Comparison of ENCODE assay signal across 8 cellular contexts in genomic region chr20:1844723-1845523, GRCh38. TPM values are rescaled to one million over a fixed set of nuclear protein-coding genes. Genes with fewer than 3 reads are reported as not detected.
A peak's percentile ranks its signal among the peaks of the same experiment; 100 is the strongest.
DNase-seq lines count a peak whose midpoint lies in the region; ATAC-seq and TF ChIP-seq lines count a peak whose summit lies in the region.

No MANE protein-coding gene starts in this region.

- intact Hi-C loops in activated T-helper 2 cell treated with anti-CD3 and anti-CD28 coated beads, Interferon-gamma antibody, Interleukin-2, Interleukin-4, amounts not matched to agents 10 μg/mL and 5 μg/mL and 100 μg/mL, durations not matched to agents 14 hours and 24 hours and 36 hours (cut with micrococcal nuclease), result no loop called here

- POLR2A ChIA-PET in activated naive CD8-positive, alpha-beta T cell treated with anti-CD3 and anti-CD28 coated beads, Interleukin-2, amount 10 ng/mL, durations not matched to agents 7 days and 5 days (lab: Charles Lee), result no interaction called here

- no peaks in the 10 kb centered on the region for H3K36me3 Mint-ChIP-seq in activated naive CD8-positive, alpha-beta T cell treated with anti-CD3 and anti-CD28 coated beads, Interleukin-2, amount 10 ng/mL, durations not matched to agents 7 days and 5 days
- H3K36me3 Mint-ChIP-seq in activated T-helper 2 cell treated with anti-CD3 and anti-CD28 coated beads, Interferon-gamma antibody, Interleukin-2, Interleukin-4, amounts not matched to agents 10 μg/mL and 5 μg/mL and 100 μg/mL, durations not matched to agents 14 hours and 24 hours and 36 hours (ENCODE audit: low read depth), result no peaks in the 10 kb centered on the region
- peaks cover 3% of the 10 kb centered on the region for H3K36me3 Mint-ChIP-seq in chondrocyte (ENCODE audit: low read depth)

- ATAC-seq in GM19455 (IDR thresholded peaks at IDR 0.05; ENCODE audit: unreplicated experiment) (peak; percentile 87), HG03469 (IDR thresholded peaks at IDR 0.05; ENCODE audit: unreplicated experiment) (peak; percentile 76)
- peak; percentile 42 for ATAC-seq in activated naive CD8-positive, alpha-beta T cell treated with anti-CD3 and anti-CD28 coated beads, Interleukin-2, amount 10 ng/mL, durations not matched to agents 7 days and 5 days (ENCODE audit: low read depth)

- H3K4me1 Mint-ChIP-seq in activated naive CD8-positive, alpha-beta T cell treated with anti-CD3 and anti-CD28 coated beads, Interleukin-2, amount 10 ng/mL, durations not matched to agents 7 days and 5 days, result peaks cover 8% of the 10 kb centered on the region
- H3K4me1 Mint-ChIP-seq in activated T-helper 2 cell treated with anti-CD3 and anti-CD28 coated beads, Interferon-gamma antibody, Interleukin-2, Interleukin-4, amounts not matched to agents 10 μg/mL and 5 μg/mL and 100 μg/mL, durations not matched to agents 14 hours and 24 hours and 36 hours (ENCODE audit: low read depth), result peaks cover 9% of the 10 kb centered on the region
- peaks cover 7% of the 10 kb centered on the region for H3K4me1 Mint-ChIP-seq in chondrocyte (ENCODE audit: low read depth)

- H3K27ac Mint-ChIP-seq in activated naive CD8-positive, alpha-beta T cell treated with anti-CD3 and anti-CD28 coated beads, Interleukin-2, amount 10 ng/mL, durations not matched to agents 7 days and 5 days, result no peak overlapping the region
- no peak overlapping the region for H3K27ac Mint-ChIP-seq in activated T-helper 2 cell treated with anti-CD3 and anti-CD28 coated beads, Interferon-gamma antibody, Interleukin-2, Interleukin-4, amounts not matched to agents 10 μg/mL and 5 μg/mL and 100 μg/mL, durations not matched to agents 14 hours and 24 hours and 36 hours
- no peak overlapping the region for H3K27ac Mint-ChIP-seq in chondrocyte (ENCODE audit: unreplicated experiment)

- peaks cover 2% of the 10 kb centered on the region for H3K9me3 Mint-ChIP-seq in activated naive CD8-positive, alpha-beta T cell treated with anti-CD3 and anti-CD28 coated beads, Interleukin-2, amount 10 ng/mL, durations not matched to agents 7 days and 5 days
- no peaks in the 10 kb centered on the region for H3K9me3 Mint-ChIP-seq in activated T-helper 2 cell treated with anti-CD3 and anti-CD28 coated beads, Interferon-gamma antibody, Interleukin-2, Interleukin-4, amounts not matched to agents 10 μg/mL and 5 μg/mL and 100 μg/mL, durations not matched to agents 14 hours and 24 hours and 36 hours
- peaks cover 4% of the 10 kb centered on the region for H3K9me3 Mint-ChIP-seq in chondrocyte (ENCODE audit: low read depth)

- H3K4me3 Mint-ChIP-seq in activated naive CD8-positive, alpha-beta T cell treated with anti-CD3 and anti-CD28 coated beads, Interleukin-2, amount 10 ng/mL, durations not matched to agents 7 days and 5 days, result no peak overlapping the region
- H3K4me3 Mint-ChIP-seq in activated T-helper 2 cell treated with anti-CD3 and anti-CD28 coated beads, Interferon-gamma antibody, Interleukin-2, Interleukin-4, amounts not matched to agents 10 μg/mL and 5 μg/mL and 100 μg/mL, durations not matched to agents 14 hours and 24 hours and 36 hours (ENCODE audit: low read depth), result no peak overlapping the region
- no peak overlapping the region for H3K4me3 Mint-ChIP-seq in chondrocyte (ENCODE audit: unreplicated experiment)

- H3K27me3 Mint-ChIP-seq in activated naive CD8-positive, alpha-beta T cell treated with anti-CD3 and anti-CD28 coated beads, Interleukin-2, amount 10 ng/mL, durations not matched to agents 7 days and 5 days, result peaks cover 2% of the 10 kb centered on the region
- no peaks in the 10 kb centered on the region for H3K27me3 Mint-ChIP-seq in activated T-helper 2 cell treated with anti-CD3 and anti-CD28 coated beads, Interferon-gamma antibody, Interleukin-2, Interleukin-4, amounts not matched to agents 10 μg/mL and 5 μg/mL and 100 μg/mL, durations not matched to agents 14 hours and 24 hours and 36 hours (ENCODE audit: low read depth)
- no peaks in the 10 kb centered on the region for H3K27me3 Mint-ChIP-seq in chondrocyte (ENCODE audit: low read depth)

- DNase-seq in DMS 273 treated with DMSO at 0.1 percent for 48 hours (lab: John Stamatoyannopoulos, UW) (peak; percentile 41), mucosa of gallbladder (ENCODE audit: low spot score) (peak; percentile 80), retina (no peak), chondrocyte (ENCODE audit: low spot score) (no peak)
- no peak for DNase-seq in activated naive CD8-positive, alpha-beta T cell treated with anti-CD3 and anti-CD28 coated beads, Interleukin-2, amount 10 ng/mL, durations not matched to agents 7 days and 5 days
- DNase-seq in activated T-helper 2 cell treated with anti-CD3 and anti-CD28 coated beads, Interferon-gamma antibody, Interleukin-2, Interleukin-4, amounts not matched to agents 10 μg/mL and 5 μg/mL and 100 μg/mL, durations not matched to agents 14 hours and 24 hours and 36 hours (ENCODE audit: low spot score), result no peak

- no peak for TF ChIP-seq CTCF in chondrocyte (IDR thresholded peaks at IDR 0.05)

RNA-seq across cellular contexts. Expression of gene SIRPA, which starts 50.3 kb away (rescaled TPM):
- total RNA-seq in activated naive CD8-positive, alpha-beta T cell treated with anti-CD3 and anti-CD28 coated beads, Interleukin-2, amount 10 ng/mL, durations not matched to agents 7 days and 5 days, result 1 to 10 TPM; 1.5 to 1.6 TPM
- 53.4 TPM for total RNA-seq in mucosa of gallbladder
- not detected in 2 replicates for total RNA-seq in activated T-helper 2 cell treated with anti-CD3 and anti-CD28 coated beads, Interferon-gamma antibody, Interleukin-2, Interleukin-4, amounts not matched to agents 10 μg/mL and 5 μg/mL and 100 μg/mL, durations not matched to agents 14 hours and 24 hours and 36 hours
- total RNA-seq in chondrocyte, result 16.2 to 25.6 TPM (median 24.9 TPM) in 3 replicates

Comparison
In these comparisons a context has a peak if more than half of its experiments do, and no peak if none do; other contexts are left out.
1. DNase-seq: peak in DMS 273 treated with DMSO at 0.1 percent for 48 hours (single experiment) and mucosa of gallbladder (single experiment); none in activated naive CD8-positive, alpha-beta T cell treated with anti-CD3 and anti-CD28 coated beads, Interleukin-2, amount 10 ng/mL, durations not matched to agents 7 days and 5 days (single experiment), retina (single experiment), activated T-helper 2 cell treated with anti-CD3 and anti-CD28 coated beads, Interferon-gamma antibody, Interleukin-2, Interleukin-4, amounts not matched to agents 10 μg/mL and 5 μg/mL and 100 μg/mL, durations not matched to agents 14 hours and 24 hours and 36 hours (single experiment) and chondrocyte (single experiment).
2. Peak in every context shown above with its lines, with median percentiles within 50 percentile points of each other: ATAC-seq.